8 cellular contexts compared by ENCODE assay signal in the genomic region with DNA sequence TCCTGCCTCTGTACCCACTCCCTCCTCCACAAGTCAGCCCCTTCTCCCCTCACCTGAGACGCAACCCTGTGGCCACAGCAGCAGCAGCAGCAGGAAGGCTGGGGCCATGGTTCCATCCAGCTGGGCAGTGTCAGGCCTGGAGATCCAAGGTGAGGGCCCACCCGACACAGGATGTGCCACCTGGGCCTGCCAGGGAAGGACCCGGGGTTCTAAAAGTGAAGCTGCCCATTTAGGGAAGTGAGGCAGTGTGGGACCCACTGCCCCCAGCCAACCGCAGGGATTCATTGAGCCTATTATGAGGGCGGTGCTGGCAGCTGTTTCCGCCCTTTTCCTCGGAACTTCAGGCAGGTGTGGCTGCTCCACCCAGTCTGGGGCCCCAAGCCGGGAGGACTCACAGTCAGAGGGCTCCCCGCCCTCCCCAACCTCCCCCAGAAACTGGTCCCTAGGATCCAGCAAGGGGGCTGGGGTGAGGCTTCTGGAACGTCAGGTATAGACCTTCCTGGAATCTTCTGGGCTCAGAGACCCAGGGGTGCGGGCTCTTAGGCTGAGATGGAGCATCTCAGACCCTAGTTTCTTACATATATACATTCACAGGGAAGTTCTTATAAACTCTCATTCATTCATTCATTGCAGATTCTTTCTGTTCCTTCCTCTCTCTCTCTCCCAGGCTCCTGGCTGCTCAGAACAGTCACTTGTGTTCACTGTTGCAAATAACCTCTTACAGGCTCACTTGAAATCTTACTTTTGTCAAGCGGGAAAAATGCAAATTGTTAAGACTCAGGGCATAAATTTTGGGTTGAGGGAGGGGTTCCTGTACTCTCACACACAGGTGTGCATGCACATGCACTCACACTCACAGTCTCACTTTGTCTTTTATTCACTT. TPM values are rescaled to one million over a fixed set of nuclear protein-coding genes. Genes with fewer than 3 reads are reported as not detected.
DNase-seq lines count a peak whose midpoint lies in the region; ATAC-seq and TF ChIP-seq lines count a peak whose summit lies in the region.

A gene with protein sequence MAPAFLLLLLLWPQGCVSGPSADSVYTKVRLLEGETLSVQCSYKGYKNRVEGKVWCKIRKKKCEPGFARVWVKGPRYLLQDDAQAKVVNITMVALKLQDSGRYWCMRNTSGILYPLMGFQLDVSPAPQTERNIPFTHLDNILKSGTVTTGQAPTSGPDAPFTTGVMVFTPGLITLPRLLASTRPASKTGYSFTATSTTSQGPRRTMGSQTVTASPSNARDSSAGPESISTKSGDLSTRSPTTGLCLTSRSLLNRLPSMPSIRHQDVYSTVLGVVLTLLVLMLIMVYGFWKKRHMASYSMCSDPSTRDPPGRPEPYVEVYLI (minus strand): TSS at position 249 of the 883 bp plus-strand sequence. CDS start 141 bp downstream, at position 108.

- peaks cover 25% of the 10 kb centered on the region for H3K4me1 ChIP-seq in KMS-11 (ENCODE audit: low read depth, poor library complexity, severe bottlenecking)

- H3K9me3 Mint-ChIP-seq in activated T-helper 2 cell treated with anti-CD3 and anti-CD28 coated beads, Interferon-gamma antibody, Interleukin-2, Interleukin-4, amounts not matched to agents 10 μg/mL and 5 μg/mL and 100 μg/mL, durations not matched to agents 14 hours and 24 hours and 36 hours = peaks cover 4% of the 10 kb centered on the region
- no peaks in the 10 kb centered on the region for H3K9me3 Mint-ChIP-seq in natural killer cell

- no peaks in the 10 kb centered on the region for H3K36me3 ChIP-seq in KMS-11 (ENCODE audit: insufficient read depth)

- peaks cover 1% of the 10 kb centered on the region for H3K27me3 Mint-ChIP-seq in activated T-helper 2 cell treated with anti-CD3 and anti-CD28 coated beads, Interferon-gamma antibody, Interleukin-2, Interleukin-4, amounts not matched to agents 10 μg/mL and 5 μg/mL and 100 μg/mL, durations not matched to agents 14 hours and 24 hours and 36 hours (ENCODE audit: low read depth)
- no peaks in the 10 kb centered on the region for H3K27me3 Mint-ChIP-seq in natural killer cell (ENCODE audit: low read depth in 2 of 2)

- TF ChIP-seq CTCF in KMS-11 (conservative IDR thresholded peaks at IDR 0.05; ENCODE audit: low read depth, low read length) (no peak), natural killer cell (IDR thresholded peaks at IDR 0.05) (no peak)

- peak within 1 kb of the TSS; percentile 72 for H3K4me2 ChIP-seq in KMS-11

- H3K27ac ChIP-seq in KMS-11 = peak within 1 kb of the TSS; percentile 70

- peaks cover 46% of the 10 kb centered on the region for H3K4me1 Mint-ChIP-seq in activated T-helper 2 cell treated with anti-CD3 and anti-CD28 coated beads, Interferon-gamma antibody, Interleukin-2, Interleukin-4, amounts not matched to agents 10 μg/mL and 5 μg/mL and 100 μg/mL, durations not matched to agents 14 hours and 24 hours and 36 hours (ENCODE audit: low read depth)
- peaks cover 75 to 81% of the 10 kb centered on the region in 2 donors for H3K4me1 Mint-ChIP-seq in natural killer cell

- H3K4me3 Mint-ChIP-seq in activated T-helper 2 cell treated with anti-CD3 and anti-CD28 coated beads, Interferon-gamma antibody, Interleukin-2, Interleukin-4, amounts not matched to agents 10 μg/mL and 5 μg/mL and 100 μg/mL, durations not matched to agents 14 hours and 24 hours and 36 hours (ENCODE audit: low read depth) = peak within 1 kb of the TSS; percentile 76
- H3K4me3 Mint-ChIP-seq in natural killer cell = peak within 1 kb of the TSS; percentile 55

- H3K79me2 ChIP-seq in KMS-11 (ENCODE audit: insufficient read depth, low read depth) = no peaks in the 10 kb centered on the region

- H3K9ac ChIP-seq in KMS-11 = peak within 1 kb of the TSS; percentile 20; the same call in 1 of the 2 replicates

- no peaks in the 10 kb centered on the region for H4K20me1 ChIP-seq in KMS-11 (ENCODE audit: insufficient read depth)

- no peak within 1 kb of the TSS for H3K4me3 ChIP-seq in KMS-11 (IDR thresholded peaks at IDR 0.05; ENCODE audit: insufficient read depth, low read depth, low read length)

- ATAC-seq in GM18511 (IDR thresholded peaks at IDR 0.05; ENCODE audit: unreplicated experiment) = peak; percentile 48
- peak in 1 of 3 donors; percentile 30 for ATAC-seq in natural killer cell
- ATAC-seq in GM21529 (IDR thresholded peaks at IDR 0.05; ENCODE audit: unreplicated experiment) = no peak
- ATAC-seq in HG03159 (IDR thresholded peaks at IDR 0.05; ENCODE audit: unreplicated experiment) = no peak

- peak within 1 kb of the TSS; percentile 95 for H3K27ac Mint-ChIP-seq in activated T-helper 2 cell treated with anti-CD3 and anti-CD28 coated beads, Interferon-gamma antibody, Interleukin-2, Interleukin-4, amounts not matched to agents 10 μg/mL and 5 μg/mL and 100 μg/mL, durations not matched to agents 14 hours and 24 hours and 36 hours
- H3K27ac Mint-ChIP-seq in natural killer cell = peak within 1 kb of the TSS; percentile 95 to 99

- no peaks in the 10 kb centered on the region for H3K27me3 ChIP-seq in KMS-11 (ENCODE audit: insufficient read depth, low read depth)

- intact Hi-C loops in activated T-helper 2 cell treated with anti-CD3 and anti-CD28 coated beads, Interferon-gamma antibody, Interleukin-2, Interleukin-4, amounts not matched to agents 10 μg/mL and 5 μg/mL and 100 μg/mL, durations not matched to agents 14 hours and 24 hours and 36 hours (cut with micrococcal nuclease) = no loop called here
- intact Hi-C loops in natural killer cell (cut with micrococcal nuclease) = no loop called here

- H3K36me3 Mint-ChIP-seq in activated T-helper 2 cell treated with anti-CD3 and anti-CD28 coated beads, Interferon-gamma antibody, Interleukin-2, Interleukin-4, amounts not matched to agents 10 μg/mL and 5 μg/mL and 100 μg/mL, durations not matched to agents 14 hours and 24 hours and 36 hours (ENCODE audit: low read depth) = peaks cover 25% of the 10 kb centered on the region
- H3K36me3 Mint-ChIP-seq in natural killer cell = no peaks in the 10 kb centered on the region

- DNase-seq in activated T-helper 2 cell treated with anti-CD3 and anti-CD28 coated beads, Interferon-gamma antibody, Interleukin-2, Interleukin-4, amounts not matched to agents 10 μg/mL and 5 μg/mL and 100 μg/mL, durations not matched to agents 14 hours and 24 hours and 36 hours (ENCODE audit: low spot score) = peak; percentile 26
- no peak for DNase-seq in natural killer cell
- no peak for DNase-seq in 8988T
- DNase-seq in NCI-H82 treated with DMSO at 0.1 percent for 48 hours (lab: John Stamatoyannopoulos, UW; ENCODE audit: unreplicated experiment) = no peak

- peak within 1 kb of the TSS; percentile 83 for H2AFZ ChIP-seq in KMS-11 (ENCODE audit: low read depth)

RNA-seq across cellular contexts. Expression of the gene that starts here (rescaled TPM):
- total RNA-seq in activated T-helper 2 cell treated with anti-CD3 and anti-CD28 coated beads, Interferon-gamma antibody, Interleukin-2, Interleukin-4, amounts not matched to agents 10 μg/mL and 5 μg/mL and 100 μg/mL, durations not matched to agents 14 hours and 24 hours and 36 hours = 3.7 and 3.9 TPM in 2 replicates
- 1 to 10 TPM in 2 of 3 donors, under 1 TPM in 1; 0.75 to 3.0 (median 1.0) TPM for total RNA-seq in natural killer cell
